1 cellular context compared by ENCODE assay signal in the genomic region with DNA sequence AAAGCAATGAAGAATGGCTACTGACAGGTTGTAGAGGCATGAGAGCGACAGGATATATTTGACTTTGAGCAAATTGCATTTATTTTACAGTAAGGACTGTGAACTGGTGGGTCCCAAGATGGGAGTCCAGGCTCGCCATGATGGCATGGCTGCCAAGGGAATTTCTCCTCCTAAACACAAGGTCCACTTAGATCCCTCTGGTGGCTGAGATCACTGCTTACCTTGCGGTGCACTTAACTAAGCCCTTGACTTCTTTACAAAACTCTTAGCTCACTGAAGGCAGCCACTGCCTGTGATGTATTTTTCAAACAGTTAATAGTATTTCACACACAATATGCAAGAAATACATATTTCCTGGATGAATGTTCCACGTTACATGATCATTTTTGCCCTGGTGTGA.
TF ChIP-seq lines count a peak whose summit lies in the region.

No MANE protein-coding gene starts in this region.

TF ChIP-seq in HepG2, 621 proteins besides CTCF, POLR2A, EP300 and RAD21 (continued from another document):
- TF ChIP-seq ZNF280D (CRISPR knock-in tag; IDR thresholded peaks at IDR 0.05), result no peak
- no peak for TF ChIP-seq GZF1 (CRISPR knock-in tag; IDR thresholded peaks at IDR 0.05)
- TF ChIP-seq ZFP90 (CRISPR knock-in tag; IDR thresholded peaks at IDR 0.05; ENCODE audit: borderline replicate concordance), result no peak
- TF ChIP-seq, protein P1, sequence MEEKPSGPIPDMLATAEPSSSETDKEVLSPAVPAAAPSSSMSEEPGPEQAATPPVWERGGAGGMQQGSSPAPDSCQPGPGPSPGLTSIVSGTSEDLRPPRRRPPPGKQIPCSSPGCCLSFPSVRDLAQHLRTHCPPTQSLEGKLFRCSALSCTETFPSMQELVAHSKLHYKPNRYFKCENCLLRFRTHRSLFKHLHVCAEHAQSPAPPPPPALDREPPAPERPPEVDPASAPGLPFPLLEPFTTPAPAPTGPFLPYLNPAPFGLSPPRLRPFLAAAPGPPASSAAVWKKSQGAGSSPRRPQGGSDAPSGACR (CRISPR knock-in tag; IDR thresholded peaks at IDR 0.05), result no peak
- TF ChIP-seq E2F2 (CRISPR knock-in tag; IDR thresholded peaks at IDR 0.05; ENCODE audit: borderline replicate concordance), result no peak
- TF ChIP-seq MAFK (conservative IDR thresholded peaks at IDR 0.05 in 1 of 2, IDR thresholded peaks at IDR 0.05 in 1 of 2; ENCODE audit: low read length in 2 of 2), result no peak
